5 cellular contexts compared by ENCODE assay signal in the genomic region with DNA sequence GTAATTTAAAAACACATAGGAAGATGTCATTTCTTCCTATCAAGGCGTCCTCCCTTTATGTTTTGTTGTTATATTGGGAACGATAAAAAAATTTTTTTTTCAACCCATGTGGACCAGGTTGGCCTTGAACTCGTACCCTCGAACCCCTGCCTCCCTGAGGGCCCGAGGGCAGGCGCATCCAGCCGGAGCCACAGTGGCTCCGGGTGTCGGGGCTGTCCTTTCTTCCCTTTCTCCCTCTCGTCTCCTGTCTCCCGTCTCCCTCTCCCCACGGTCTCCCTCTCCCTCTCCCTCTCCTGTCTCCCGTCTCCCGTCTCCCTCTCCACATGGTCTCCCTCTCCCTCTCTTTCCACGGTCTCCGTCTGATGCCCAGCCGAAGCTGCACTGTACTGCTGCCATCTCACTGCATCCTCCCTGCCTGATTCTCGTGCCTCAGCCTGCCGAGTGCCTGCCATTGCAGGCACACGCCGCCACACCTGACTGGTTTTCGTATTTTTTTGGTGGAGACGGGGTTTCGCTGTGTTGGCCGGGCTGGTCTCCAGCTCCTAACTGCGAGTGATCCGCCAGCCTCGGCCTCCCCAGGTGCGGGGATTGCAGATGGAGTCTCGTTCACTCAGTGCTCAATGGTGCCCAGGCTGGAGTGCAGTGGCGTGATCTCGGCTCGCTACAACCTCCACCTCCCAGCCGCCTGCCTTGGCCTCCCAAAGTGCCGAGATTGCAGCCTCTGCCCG. TPM values are rescaled to one million over a fixed set of nuclear protein-coding genes. Genes with fewer than 3 reads are reported as not detected.
"Had no signal": no experiment of that assay in that cellular context is flagged by ENCODE, and none has a peak within 500 bp of the region (broad histone marks: within the 10 kb centered on the region; RNA-seq: fewer than 3 reads in every experiment).

No MANE protein-coding gene starts in this region.

RNA-seq across cellular contexts. Expression of a gene that starts 22.8 kb away (rescaled TPM):
- total RNA-seq: HepG2, HT-29, HT1080, IMR-90 had no signal
- polyA plus RNA-seq: HepG2, IgD-negative memory B cell, IMR-90 had no signal
